Comparison of ENCODE assay signal across 22 cellular contexts in the genomic region with DNA sequence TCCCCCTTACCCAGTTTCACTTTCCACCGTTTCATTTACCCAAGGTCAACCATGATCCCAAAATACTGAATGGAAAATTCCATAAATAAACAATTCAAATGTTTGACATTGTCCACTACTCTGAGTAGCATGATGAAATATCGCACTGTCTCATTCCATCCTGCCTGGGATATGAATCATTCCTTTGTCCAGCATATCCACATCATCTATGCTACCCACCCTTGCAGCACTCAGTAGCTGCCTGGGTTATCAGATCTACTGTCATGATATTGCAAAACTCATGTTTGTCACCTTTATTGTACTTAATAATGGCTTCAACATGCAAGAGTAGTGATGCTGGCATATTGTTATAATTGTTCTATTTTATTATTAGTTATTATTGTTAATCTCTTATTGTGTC.
DNase-seq lines count a peak whose midpoint lies in the region; TF ChIP-seq lines count a peak whose summit lies in the region.
"Had no signal": no experiment of that assay in that cellular context is flagged by ENCODE, and none has a peak within 500 bp of the region (broad histone marks: within the 10 kb centered on the region; RNA-seq: fewer than 3 reads in every experiment).

No MANE protein-coding gene starts in this region.

- no peak overlapping the region for H3K9ac ChIP-seq in mesenchymal stem cell (ENCODE audit: low read length)

- no peak overlapping the region for H4K8ac ChIP-seq in mesenchymal stem cell (ENCODE audit: low read length)

- H3K23ac ChIP-seq in mesenchymal stem cell (ENCODE audit: low read length in 2 of 2) = no peak overlapping the region

- H3K27ac Mint-ChIP-seq in HFFc6 = no peak overlapping the region
- H3K27ac Mint-ChIP-seq: activated T-helper 2 cell treated with anti-CD3 and anti-CD28 coated beads, Interferon-gamma antibody, Interleukin-2, Interleukin-4, amounts not matched to agents 10 μg/mL and 5 μg/mL and 100 μg/mL, durations not matched to agents 14 hours and 24 hours and 36 hours; B cell; dendritic cell treated with granulocyte-macrophage colony-stimulating factor and Interleukin-4, amounts not matched to agents 40 ng/mL and 50 ng/mL, for 4 days; T-helper 1 cell treated with Interleukin-12 subunit alpha and Interleukin-12 subunit beta and Interleukin-4 antibody, amounts not matched to agents 30 μg/mL and 1 μg/mL, for 36 hours had no signal

- no peak overlapping the region for H2BK120ac ChIP-seq in mesenchymal stem cell (ENCODE audit: low read depth, low read length)

- H2BK5ac ChIP-seq in mesenchymal stem cell (ENCODE audit: low read depth, low read length, poor library complexity, severe bottlenecking) = no peak overlapping the region

- no peaks in the 10 kb centered on the region for H3K36me3 Mint-ChIP-seq in HFFc6 (ENCODE audit: low read depth)

- no peak overlapping the region for H3K18ac ChIP-seq in mesenchymal stem cell (ENCODE audit: low read depth in 1 of 2, low read length in 2 of 2)

- H3K14ac ChIP-seq in mesenchymal stem cell (ENCODE audit: low read length in 2 of 2) = no peak overlapping the region

- H3K4me1 ChIP-seq in mesenchymal stem cell (ENCODE audit: control insufficient read depth, insufficient read depth, low read depth, low read length) = no peaks in the 10 kb centered on the region
- H3K4me1 ChIP-seq: esophagus squamous epithelium, HAP-1, pancreas, Peyer's patch, tibial artery had no signal

- H3K27me3 Mint-ChIP-seq in HFFc6 (ENCODE audit: insufficient read depth) = no peaks in the 10 kb centered on the region
- H3K27me3 Mint-ChIP-seq: B cell; dendritic cell treated with granulocyte-macrophage colony-stimulating factor and Interleukin-4, amounts not matched to agents 40 ng/mL and 50 ng/mL, for 4 days had no signal

- no peak overlapping the region for H3K4ac ChIP-seq in mesenchymal stem cell (ENCODE audit: low read depth in 1 of 2, low read length in 2 of 2)

- no peak overlapping the region for H2AFZ ChIP-seq in mesenchymal stem cell (ENCODE audit: low read depth, low read length)

- no peak overlapping the region for H2BK15ac ChIP-seq in mesenchymal stem cell (ENCODE audit: low read depth, poor library complexity, severe bottlenecking)

- H3K36me3 ChIP-seq in mesenchymal stem cell (ENCODE audit: control insufficient read depth in 1 of 2, insufficient read depth in 2 of 2, low read depth in 1 of 2, low read length in 2 of 2) = no peaks in the 10 kb centered on the region
- H3K36me3 ChIP-seq: esophagus squamous epithelium, HAP-1, pancreas, Peyer's patch, tibial artery had no signal

- H4K91ac ChIP-seq in mesenchymal stem cell (ENCODE audit: low read length) = no peak overlapping the region

- no peak overlapping the region for H2AK5ac ChIP-seq in mesenchymal stem cell (ENCODE audit: low read length, severe bottlenecking)

- no peaks in the 10 kb centered on the region; the same call in 1 of the 2 replicates for H3K9me3 Mint-ChIP-seq in HFFc6
- H3K9me3 Mint-ChIP-seq: activated T-helper 2 cell treated with anti-CD3 and anti-CD28 coated beads, Interferon-gamma antibody, Interleukin-2, Interleukin-4, amounts not matched to agents 10 μg/mL and 5 μg/mL and 100 μg/mL, durations not matched to agents 14 hours and 24 hours and 36 hours; T-helper 1 cell treated with Interleukin-12 subunit alpha and Interleukin-12 subunit beta and Interleukin-4 antibody, amounts not matched to agents 30 μg/mL and 1 μg/mL, for 36 hours had no signal

- no peak overlapping the region for H3K4me2 ChIP-seq in mesenchymal stem cell (ENCODE audit: low read length, poor library complexity, severe bottlenecking)
- H3K4me2 ChIP-seq: smooth muscle cell had no signal

- DNase-seq in HFFc6 = peak; percentile 53
- DNase-seq in RPMI7951 (ENCODE audit: low read depth) = peak; percentile 75
- DNase-seq in choroid plexus epithelial cell (ENCODE audit: low read depth) = peak; percentile 56
- peak; percentile 21 for DNase-seq in mesenchymal stem cell
- no peak for DNase-seq in dorsolateral prefrontal cortex
- DNase-seq in NCI-H2081 treated with DMSO at 0.1 percent for 48 hours (lab: John Stamatoyannopoulos, UW) = no peak
- no peak for DNase-seq in LoVo (ENCODE audit: low spot score)
- DNase-seq in NCI-H128 (lab: John Stamatoyannopoulos, UW; ENCODE audit: unreplicated experiment) = no peak
- DNase-seq: anterior cingulate cortex, esophagus squamous epithelium, left colon, NCI-H2081, NCI-H748 treated with DMSO at 0.1 percent for 48 hours, pancreas, Peyer's patch, tibial artery had no signal

- H3K27me3 ChIP-seq in mesenchymal stem cell (ENCODE audit: control insufficient read depth in 1 of 2, insufficient read depth in 1 of 2, low read length in 2 of 2) (no peaks in the 10 kb centered on the region), dorsolateral prefrontal cortex (no peaks in the 10 kb centered on the region)
- H3K27me3 ChIP-seq: esophagus squamous epithelium, pancreas, Peyer's patch, tibial artery had no signal

- 46% methylated on average over 2 of the region's 2 CpGs for WGBS in mesenchymal stem cell

- H3K27ac ChIP-seq in mesenchymal stem cell (ENCODE audit: low read length, poor library complexity, severe bottlenecking) (no peak overlapping the region), dorsolateral prefrontal cortex (no peak overlapping the region)
- H3K27ac ChIP-seq: esophagus squamous epithelium, pancreas, Peyer's patch, tibial artery had no signal

- intact Hi-C loops in dorsolateral prefrontal cortex (cut with DNase I) = no loop called here

- no peaks in the 10 kb centered on the region for H3K9me3 ChIP-seq in mesenchymal stem cell (ENCODE audit: control insufficient read depth, low read length)
- H3K9me3 ChIP-seq: esophagus squamous epithelium, HAP-1, pancreas, Peyer's patch, tibial artery had no signal

- H3K4me3 Mint-ChIP-seq in HFFc6 = no peak overlapping the region; the same call in 1 of the 2 replicates
- H3K4me3 Mint-ChIP-seq: B cell; dendritic cell treated with granulocyte-macrophage colony-stimulating factor and Interleukin-4, amounts not matched to agents 40 ng/mL and 50 ng/mL, for 4 days; T-helper 1 cell treated with Interleukin-12 subunit alpha and Interleukin-12 subunit beta and Interleukin-4 antibody, amounts not matched to agents 30 μg/mL and 1 μg/mL, for 36 hours had no signal

- H3K4me3 ChIP-seq in choroid plexus epithelial cell (ENCODE audit: low read depth, low read length) = no peak overlapping the region
- H3K4me3 ChIP-seq in mesenchymal stem cell (ENCODE audit: insufficient read depth in 1 of 2, low read depth in 1 of 2, low read length in 2 of 2) = no peak overlapping the region
- H3K4me3 ChIP-seq in dorsolateral prefrontal cortex = no peak overlapping the region
- H3K4me3 ChIP-seq: esophagus squamous epithelium, HAP-1, pancreas, Peyer's patch, smooth muscle cell, tibial artery had no signal

- peaks cover 7% of the 10 kb centered on the region; the same call in 1 of the 2 replicates for H3K4me1 Mint-ChIP-seq in HFFc6 (ENCODE audit: low read depth)
- H3K4me1 Mint-ChIP-seq: B cell had no signal

- TF ChIP-seq CTCF in HFFc6 (IDR thresholded peaks at IDR 0.05) (no peak), choroid plexus epithelial cell (conservative IDR thresholded peaks at IDR 0.05; ENCODE audit: low read depth, low read length) (no peak), dorsolateral prefrontal cortex (IDR thresholded peaks at IDR 0.05 in 54 of 56, conservative IDR thresholded peaks at IDR 0.05 in 2 of 56; ENCODE audit: low read depth in 1 of 56, partially characterized antibody in 56 of 56) (no peak)

- no peak overlapping the region for H2BK12ac ChIP-seq in mesenchymal stem cell (ENCODE audit: low read length in 2 of 2)

- no peaks in the 10 kb centered on the region for H3K79me1 ChIP-seq in mesenchymal stem cell (replicated peaks; ENCODE audit: low read length, poor library complexity, severe bottlenecking)

Comparison
In these comparisons a context has a peak if more than half of its experiments do, and no peak if none do; other contexts are left out.
1. DNase-seq: peak in HFFc6 (single experiment), RPMI7951 (single experiment), choroid plexus epithelial cell (single experiment) and mesenchymal stem cell (single experiment); none in dorsolateral prefrontal cortex (0 of 10), NCI-H2081 treated with DMSO at 0.1 percent for 48 hours (single experiment), LoVo (single experiment) and NCI-H128 (single experiment).